Comparison of ENCODE assay signal across 1 cellular context in genomic region chr1:212699104-212699838, GRCh38.
TF ChIP-seq lines count a peak whose summit lies in the region.

No MANE protein-coding gene starts in this region.

TF ChIP-seq in HepG2, 621 proteins besides CTCF, POLR2A, EP300 and RAD21 (continued from another document):
- TF ChIP-seq ZNF232 (CRISPR knock-in tag; IDR thresholded peaks at IDR 0.05; ENCODE audit: borderline replicate concordance) (0 out of 2 replicates have a peak, but pooled peaks have one; percentile 39), ZFP62 (CRISPR knock-in tag; IDR thresholded peaks at IDR 0.05) (no peak), ZNF564 (CRISPR knock-in tag; IDR thresholded peaks at IDR 0.05) (0 out of 2 replicates have a peak, but pooled peaks have one; percentile 34), TBP (CRISPR knock-in tag; IDR thresholded peaks at IDR 0.05) (0 out of 2 replicates have a peak, but pooled peaks have one; percentile 49), ZSCAN25 (CRISPR knock-in tag; IDR thresholded peaks at IDR 0.05) (no peak), RBM39 (IDR thresholded peaks at IDR 0.05; ENCODE audit: low read depth, low read length, poor library complexity, severe bottlenecking) (peak; percentile 49), PHF21A (CRISPR knock-in tag; IDR thresholded peaks at IDR 0.05) (peak; percentile 42; the same call in 1 of the 2 replicates), MTF2 (CRISPR knock-in tag; IDR thresholded peaks at IDR 0.05; ENCODE audit: borderline replicate concordance) (peak; percentile 72; the same call in 1 of the 2 replicates), YY1 (IDR thresholded peaks at IDR 0.05; ENCODE audit: insufficient read depth, insufficient replicate concordance, low read depth, low read length) (peak; percentile 60), KDM5B (CRISPR knock-in tag; IDR thresholded peaks at IDR 0.05; ENCODE audit: borderline replicate concordance) (peak; percentile 57; the same call in 1 of the 2 replicates), MYC (CRISPR knock-in tag; IDR thresholded peaks at IDR 0.05; ENCODE audit: borderline replicate concordance) (peak; percentile 82; the same call in 1 of the 2 replicates), MNT (IDR thresholded peaks at IDR 0.05) (0 out of 2 replicates have a peak, but pooled peaks have one; percentile 15), HOXD1 (CRISPR knock-in tag; IDR thresholded peaks at IDR 0.05) (peak; percentile 28; the same call in 1 of the 2 replicates), ZNF687 (CRISPR knock-in tag; IDR thresholded peaks at IDR 0.05) (peak; percentile 88)
